ENCODE assay signal across 1 cellular context in the genomic region with DNA sequence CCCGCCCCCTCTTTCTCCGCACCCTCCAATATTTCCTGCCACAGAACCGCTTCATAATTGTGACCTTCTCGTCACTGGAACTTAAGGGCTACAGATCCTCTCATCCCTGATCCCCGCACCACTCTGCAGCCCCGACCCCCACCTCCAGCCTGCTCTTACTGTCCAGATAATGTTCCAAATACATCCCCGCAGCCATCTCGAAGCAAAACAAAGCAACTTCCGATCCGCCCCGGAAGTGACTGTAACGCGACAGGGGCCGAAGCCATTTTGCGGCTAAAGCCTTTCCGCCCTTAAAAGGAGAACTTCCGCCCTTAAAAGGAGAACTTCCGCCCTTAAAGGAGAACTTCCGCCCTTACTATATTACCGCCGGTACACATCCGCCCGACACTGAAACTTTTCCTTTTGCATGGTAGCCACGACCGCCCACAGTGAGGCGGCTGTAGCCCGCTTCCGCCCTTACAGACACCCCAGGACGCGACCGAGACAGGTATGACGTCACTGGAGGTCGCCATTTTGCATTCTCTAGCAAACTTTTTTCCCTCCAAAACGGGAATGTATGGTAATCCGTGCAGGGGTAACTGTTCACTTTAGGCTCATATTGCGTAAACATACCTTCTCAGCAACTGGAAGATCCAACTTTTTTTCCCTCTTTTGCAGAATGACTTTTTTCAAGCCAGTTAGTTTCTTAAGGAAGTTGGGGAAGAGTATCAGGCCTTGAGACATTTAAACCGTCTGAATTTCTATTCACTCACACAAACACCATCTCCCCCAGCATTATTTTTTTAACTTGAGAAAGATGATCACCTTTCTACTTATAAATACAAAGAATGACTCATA.
A peak's percentile ranks its signal among the peaks of the same experiment; 100 is the strongest.
TF ChIP-seq lines count a peak whose summit lies in the region.

A gene (minus strand): TSS at position 214 of the 837 bp plus-strand sequence. CDS start 18 bp downstream, at position 196.

TF ChIP-seq in HepG2, 621 proteins besides CTCF, POLR2A, EP300 and RAD21 (continued from another document and continues in another):
- TF ChIP-seq, protein P1, sequence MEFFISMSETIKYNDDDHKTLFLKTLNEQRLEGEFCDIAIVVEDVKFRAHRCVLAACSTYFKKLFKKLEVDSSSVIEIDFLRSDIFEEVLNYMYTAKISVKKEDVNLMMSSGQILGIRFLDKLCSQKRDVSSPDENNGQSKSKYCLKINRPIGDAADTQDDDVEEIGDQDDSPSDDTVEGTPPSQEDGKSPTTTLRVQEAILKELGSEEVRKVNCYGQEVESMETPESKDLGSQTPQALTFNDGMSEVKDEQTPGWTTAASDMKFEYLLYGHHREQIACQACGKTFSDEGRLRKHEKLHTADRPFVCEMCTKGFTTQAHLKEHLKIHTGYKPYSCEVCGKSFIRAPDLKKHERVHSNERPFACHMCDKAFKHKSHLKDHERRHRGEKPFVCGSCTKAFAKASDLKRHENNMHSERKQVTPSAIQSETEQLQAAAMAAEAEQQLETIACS (CRISPR knock-in tag; IDR thresholded peaks at IDR 0.05), result no peak
- TF ChIP-seq HNF4A (CRISPR knock-in tag; IDR thresholded peaks at IDR 0.05) (peak; percentile 25; the same call in 1 of the 2 replicates), ISL2 (CRISPR knock-in tag; IDR thresholded peaks at IDR 0.05) (peak; percentile 45), PCBP1 (IDR thresholded peaks at IDR 0.05; ENCODE audit: borderline replicate concordance, low read depth, low read length) (peak; percentile 94; the same call in 1 of the 2 replicates), NFYB (CRISPR knock-in tag; IDR thresholded peaks at IDR 0.05) (peak; percentile 52), ZNF766 (CRISPR knock-in tag; IDR thresholded peaks at IDR 0.05; ENCODE audit: borderline replicate concordance) (0 out of 2 replicates have a peak, but pooled peaks have one; percentile 58), NFRKB (IDR thresholded peaks at IDR 0.05) (peak; percentile 51; the same call in 1 of the 2 replicates), FOSL1 (CRISPR knock-in tag; IDR thresholded peaks at IDR 0.05; ENCODE audit: borderline replicate concordance) (no peak), ZNF383 (CRISPR knock-in tag; IDR thresholded peaks at IDR 0.05; ENCODE audit: borderline replicate concordance) (no peak), TEAD3 (CRISPR knock-in tag; optimal IDR thresholded peaks at IDR 0.05; ENCODE audit: borderline replicate concordance) (peak; percentile 76), MYC (CRISPR knock-in tag; IDR thresholded peaks at IDR 0.05; ENCODE audit: borderline replicate concordance) (peak; percentile 58; the same call in 1 of the 2 replicates), REL (CRISPR knock-in tag; conservative IDR thresholded peaks at IDR 0.05) (peak; percentile 74; the same call in 1 of the 2 replicates), POLR2G (IDR thresholded peaks at IDR 0.05; ENCODE audit: low read depth, low read length) (peak; percentile 79), SMARCC2 (IDR thresholded peaks at IDR 0.05) (0 out of 2 replicates have a peak, but pooled peaks have one; percentile 16), SOX13 (IDR thresholded peaks at IDR 0.05) (no peak), SOX13 (CRISPR knock-in tag; conservative IDR thresholded peaks at IDR 0.05 in 1 of 2, IDR thresholded peaks at IDR 0.05 in 1 of 2) (0 out of 4 replicates have a peak, but pooled peaks of 1 of the 2 experiments have one; percentile 40), ZNF124 (CRISPR knock-in tag; IDR thresholded peaks at IDR 0.05) (peak; percentile 70; the same call in 1 of the 2 replicates)
- TF ChIP-seq, protein P2, sequence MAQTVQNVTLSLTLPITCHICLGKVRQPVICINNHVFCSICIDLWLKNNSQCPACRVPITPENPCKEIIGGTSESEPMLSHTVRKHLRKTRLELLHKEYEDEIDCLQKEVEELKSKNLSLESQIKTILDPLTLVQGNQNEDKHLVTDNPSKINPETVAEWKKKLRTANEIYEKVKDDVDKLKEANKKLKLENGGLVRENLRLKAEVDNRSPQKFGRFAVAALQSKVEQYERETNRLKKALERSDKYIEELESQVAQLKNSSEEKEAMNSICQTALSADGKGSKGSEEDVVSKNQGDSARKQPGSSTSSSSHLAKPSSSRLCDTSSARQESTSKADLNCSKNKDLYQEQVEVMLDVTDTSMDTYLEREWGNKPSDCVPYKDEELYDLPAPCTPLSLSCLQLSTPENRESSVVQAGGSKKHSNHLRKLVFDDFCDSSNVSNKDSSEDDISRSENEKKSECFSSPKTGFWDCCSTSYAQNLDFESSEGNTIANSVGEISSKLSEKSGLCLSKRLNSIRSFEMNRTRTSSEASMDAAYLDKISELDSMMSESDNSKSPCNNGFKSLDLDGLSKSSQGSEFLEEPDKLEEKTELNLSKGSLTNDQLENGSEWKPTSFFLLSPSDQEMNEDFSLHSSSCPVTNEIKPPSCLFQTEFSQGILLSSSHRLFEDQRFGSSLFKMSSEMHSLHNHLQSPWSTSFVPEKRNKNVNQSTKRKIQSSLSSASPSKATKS (CRISPR knock-in tag; IDR thresholded peaks at IDR 0.05), result peak; percentile 88; the same call in 1 of the 2 replicates
- TF ChIP-seq, protein P3, sequence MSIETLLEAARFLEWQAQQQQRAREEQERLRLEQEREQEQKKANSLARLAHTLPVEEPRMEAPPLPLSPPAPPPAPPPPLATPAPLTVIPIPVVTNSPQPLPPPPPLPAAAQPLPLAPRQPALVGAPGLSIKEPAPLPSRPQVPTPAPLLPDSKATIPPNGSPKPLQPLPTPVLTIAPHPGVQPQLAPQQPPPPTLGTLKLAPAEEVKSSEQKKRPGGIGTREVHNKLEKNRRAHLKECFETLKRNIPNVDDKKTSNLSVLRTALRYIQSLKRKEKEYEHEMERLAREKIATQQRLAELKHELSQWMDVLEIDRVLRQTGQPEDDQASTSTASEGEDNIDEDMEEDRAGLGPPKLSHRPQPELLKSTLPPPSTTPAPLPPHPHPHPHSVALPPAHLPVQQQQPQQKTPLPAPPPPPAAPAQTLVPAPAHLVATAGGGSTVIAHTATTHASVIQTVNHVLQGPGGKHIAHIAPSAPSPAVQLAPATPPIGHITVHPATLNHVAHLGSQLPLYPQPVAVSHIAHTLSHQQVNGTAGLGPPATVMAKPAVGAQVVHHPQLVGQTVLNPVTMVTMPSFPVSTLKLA (IDR thresholded peaks at IDR 0.05), result peak; percentile 22; the same call in 1 of the 2 replicates
- TF ChIP-seq, protein P4, sequence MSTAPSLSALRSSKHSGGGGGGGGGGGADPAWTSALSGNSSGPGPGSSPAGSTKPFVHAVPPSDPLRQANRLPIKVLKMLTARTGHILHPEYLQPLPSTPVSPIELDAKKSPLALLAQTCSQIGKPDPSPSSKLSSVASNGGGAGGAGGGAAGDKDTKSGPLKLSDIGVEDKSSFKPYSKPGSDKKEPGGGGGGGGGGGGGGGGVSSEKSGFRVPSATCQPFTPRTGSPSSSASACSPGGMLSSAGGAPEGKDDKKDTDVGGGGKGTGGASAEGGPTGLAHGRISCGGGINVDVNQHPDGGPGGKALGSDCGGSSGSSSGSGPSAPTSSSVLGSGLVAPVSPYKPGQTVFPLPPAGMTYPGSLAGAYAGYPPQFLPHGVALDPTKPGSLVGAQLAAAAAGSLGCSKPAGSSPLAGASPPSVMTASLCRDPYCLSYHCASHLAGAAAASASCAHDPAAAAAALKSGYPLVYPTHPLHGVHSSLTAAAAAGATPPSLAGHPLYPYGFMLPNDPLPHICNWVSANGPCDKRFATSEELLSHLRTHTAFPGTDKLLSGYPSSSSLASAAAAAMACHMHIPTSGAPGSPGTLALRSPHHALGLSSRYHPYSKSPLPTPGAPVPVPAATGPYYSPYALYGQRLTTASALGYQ (CRISPR knock-in tag; IDR thresholded peaks at IDR 0.05), result peak; percentile 69; the same call in 1 of the 2 replicates
- TF ChIP-seq, protein P5, sequence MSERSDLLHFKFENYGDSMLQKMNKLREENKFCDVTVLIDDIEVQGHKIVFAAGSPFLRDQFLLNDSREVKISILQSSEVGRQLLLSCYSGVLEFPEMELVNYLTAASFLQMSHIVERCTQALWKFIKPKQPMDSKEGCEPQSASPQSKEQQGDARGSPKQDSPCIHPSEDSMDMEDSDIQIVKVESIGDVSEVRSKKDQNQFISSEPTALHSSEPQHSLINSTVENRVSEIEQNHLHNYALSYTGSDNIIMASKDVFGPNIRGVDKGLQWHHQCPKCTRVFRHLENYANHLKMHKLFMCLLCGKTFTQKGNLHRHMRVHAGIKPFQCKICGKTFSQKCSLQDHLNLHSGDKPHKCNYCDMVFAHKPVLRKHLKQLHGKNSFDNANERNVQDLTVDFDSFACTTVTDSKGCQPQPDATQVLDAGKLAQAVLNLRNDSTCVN (CRISPR knock-in tag; IDR thresholded peaks at IDR 0.05; ENCODE audit: borderline replicate concordance), result no peak
- TF ChIP-seq, protein P6, sequence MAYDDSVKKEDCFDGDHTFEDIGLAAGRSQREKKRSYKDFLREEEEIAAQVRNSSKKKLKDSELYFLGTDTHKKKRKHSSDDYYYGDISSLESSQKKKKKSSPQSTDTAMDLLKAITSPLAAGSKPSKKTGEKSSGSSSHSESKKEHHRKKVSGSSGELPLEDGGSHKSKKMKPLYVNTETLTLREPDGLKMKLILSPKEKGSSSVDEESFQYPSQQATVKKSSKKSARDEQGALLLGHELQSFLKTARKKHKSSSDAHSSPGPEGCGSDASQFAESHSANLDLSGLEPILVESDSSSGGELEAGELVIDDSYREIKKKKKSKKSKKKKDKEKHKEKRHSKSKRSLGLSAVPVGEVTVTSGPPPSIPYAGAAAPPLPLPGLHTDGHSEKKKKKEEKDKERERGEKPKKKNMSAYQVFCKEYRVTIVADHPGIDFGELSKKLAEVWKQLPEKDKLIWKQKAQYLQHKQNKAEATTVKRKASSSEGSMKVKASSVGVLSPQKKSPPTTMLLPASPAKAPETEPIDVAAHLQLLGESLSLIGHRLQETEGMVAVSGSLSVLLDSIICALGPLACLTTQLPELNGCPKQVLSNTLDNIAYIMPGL (CRISPR knock-in tag; IDR thresholded peaks at IDR 0.05; ENCODE audit: borderline replicate concordance in 1 of 2, low read depth in 1 of 2), result peak; percentile 33 to 45; a peak in 1 of 4 replicates
- TF ChIP-seq, protein P7, sequence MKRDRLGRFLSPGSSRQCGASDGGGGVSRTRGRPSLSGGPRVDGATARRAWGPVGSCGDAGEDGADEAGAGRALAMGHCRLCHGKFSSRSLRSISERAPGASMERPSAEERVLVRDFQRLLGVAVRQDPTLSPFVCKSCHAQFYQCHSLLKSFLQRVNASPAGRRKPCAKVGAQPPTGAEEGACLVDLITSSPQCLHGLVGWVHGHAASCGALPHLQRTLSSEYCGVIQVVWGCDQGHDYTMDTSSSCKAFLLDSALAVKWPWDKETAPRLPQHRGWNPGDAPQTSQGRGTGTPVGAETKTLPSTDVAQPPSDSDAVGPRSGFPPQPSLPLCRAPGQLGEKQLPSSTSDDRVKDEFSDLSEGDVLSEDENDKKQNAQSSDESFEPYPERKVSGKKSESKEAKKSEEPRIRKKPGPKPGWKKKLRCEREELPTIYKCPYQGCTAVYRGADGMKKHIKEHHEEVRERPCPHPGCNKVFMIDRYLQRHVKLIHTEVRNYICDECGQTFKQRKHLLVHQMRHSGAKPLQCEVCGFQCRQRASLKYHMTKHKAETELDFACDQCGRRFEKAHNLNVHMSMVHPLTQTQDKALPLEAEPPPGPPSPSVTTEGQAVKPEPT (CRISPR knock-in tag; IDR thresholded peaks at IDR 0.05; ENCODE audit: low read depth), result no peak
- TF ChIP-seq, protein P8, sequence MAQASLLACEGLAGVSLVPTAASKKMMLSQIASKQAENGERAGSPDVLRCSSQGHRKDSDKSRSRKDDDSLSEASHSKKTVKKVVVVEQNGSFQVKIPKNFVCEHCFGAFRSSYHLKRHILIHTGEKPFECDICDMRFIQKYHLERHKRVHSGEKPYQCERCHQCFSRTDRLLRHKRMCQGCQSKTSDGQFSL (CRISPR knock-in tag; IDR thresholded peaks at IDR 0.05), result peak; percentile 76; the same call in 1 of the 2 replicates
- TF ChIP-seq, protein P9, sequence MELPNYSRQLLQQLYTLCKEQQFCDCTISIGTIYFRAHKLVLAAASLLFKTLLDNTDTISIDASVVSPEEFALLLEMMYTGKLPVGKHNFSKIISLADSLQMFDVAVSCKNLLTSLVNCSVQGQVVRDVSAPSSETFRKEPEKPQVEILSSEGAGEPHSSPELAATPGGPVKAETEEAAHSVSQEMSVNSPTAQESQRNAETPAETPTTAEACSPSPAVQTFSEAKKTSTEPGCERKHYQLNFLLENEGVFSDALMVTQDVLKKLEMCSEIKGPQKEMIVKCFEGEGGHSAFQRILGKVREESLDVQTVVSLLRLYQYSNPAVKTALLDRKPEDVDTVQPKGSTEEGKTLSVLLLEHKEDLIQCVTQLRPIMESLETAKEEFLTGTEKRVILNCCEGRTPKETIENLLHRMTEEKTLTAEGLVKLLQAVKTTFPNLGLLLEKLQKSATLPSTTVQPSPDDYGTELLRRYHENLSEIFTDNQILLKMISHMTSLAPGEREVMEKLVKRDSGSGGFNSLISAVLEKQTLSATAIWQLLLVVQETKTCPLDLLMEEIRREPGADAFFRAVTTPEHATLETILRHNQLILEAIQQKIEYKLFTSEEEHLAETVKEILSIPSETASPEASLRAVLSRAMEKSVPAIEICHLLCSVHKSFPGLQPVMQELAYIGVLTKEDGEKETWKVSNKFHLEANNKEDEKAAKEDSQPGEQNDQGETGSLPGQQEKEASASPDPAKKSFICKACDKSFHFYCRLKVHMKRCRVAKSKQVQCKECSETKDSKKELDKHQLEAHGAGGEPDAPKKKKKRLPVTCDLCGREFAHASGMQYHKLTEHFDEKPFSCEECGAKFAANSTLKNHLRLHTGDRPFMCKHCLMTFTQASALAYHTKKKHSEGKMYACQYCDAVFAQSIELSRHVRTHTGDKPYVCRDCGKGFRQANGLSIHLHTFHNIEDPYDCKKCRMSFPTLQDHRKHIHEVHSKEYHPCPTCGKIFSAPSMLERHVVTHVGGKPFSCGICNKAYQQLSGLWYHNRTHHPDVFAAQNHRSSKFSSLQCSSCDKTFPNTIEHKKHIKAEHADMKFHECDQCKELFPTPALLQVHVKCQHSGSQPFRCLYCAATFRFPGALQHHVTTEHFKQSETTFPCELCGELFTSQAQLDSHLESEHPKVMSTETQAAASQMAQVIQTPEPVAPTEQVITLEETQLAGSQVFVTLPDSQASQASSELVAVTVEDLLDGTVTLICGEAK (IDR thresholded peaks at IDR 0.05), result peak; percentile 96
- TF ChIP-seq, protein P9 (CRISPR knock-in tag; IDR thresholded peaks at IDR 0.05), result peak; percentile 97
